ENCODE assay signal across 8 cellular contexts in the genomic region with DNA sequence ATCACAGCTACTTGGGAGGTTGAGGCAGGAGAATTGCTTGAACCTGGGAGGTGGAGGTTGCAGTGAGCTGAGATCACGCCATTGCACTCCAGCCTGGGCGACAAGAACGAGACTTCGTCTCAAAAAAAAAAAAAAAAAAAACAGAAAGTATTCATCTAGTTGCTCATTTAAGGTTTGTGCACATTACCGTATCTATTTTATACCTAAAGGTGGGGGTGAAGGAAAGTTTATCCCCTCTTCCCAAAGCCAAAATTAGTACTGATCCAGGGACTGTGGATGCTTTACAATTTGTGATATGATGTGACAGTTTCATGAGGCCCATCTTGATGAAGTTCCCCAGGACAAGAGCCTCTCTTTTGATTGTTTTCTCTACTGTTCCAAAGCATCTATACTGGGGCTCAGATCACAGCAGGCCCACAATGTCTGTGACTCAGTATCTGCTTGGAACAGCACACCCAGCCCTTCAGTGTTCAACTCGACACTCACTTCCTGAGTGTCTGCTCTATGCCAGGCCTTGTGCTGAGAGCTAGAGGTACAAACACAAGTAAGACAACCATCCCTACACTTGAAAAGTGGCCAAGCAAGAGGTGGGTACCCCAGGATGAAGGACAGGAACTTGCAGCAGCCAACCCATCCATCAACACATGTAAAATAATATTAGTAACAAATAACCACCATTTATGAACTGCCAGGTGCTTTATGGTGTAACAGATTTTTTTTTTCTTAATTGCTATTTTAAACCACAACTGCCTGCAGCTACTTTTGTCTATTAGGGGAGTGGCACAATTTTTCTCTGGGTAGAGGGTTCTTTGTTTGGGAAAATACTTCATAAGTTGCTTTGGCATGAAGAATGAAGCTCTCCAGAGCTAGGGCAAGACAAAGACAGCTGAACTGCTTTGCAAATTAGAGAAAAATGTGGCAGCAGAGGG. TPM values are rescaled to one million over a fixed set of nuclear protein-coding genes. Genes with fewer than 3 reads are reported as not detected.
A peak's percentile ranks its signal among the peaks of the same experiment; 100 is the strongest.
DNase-seq lines count a peak whose midpoint lies in the region; ATAC-seq and TF ChIP-seq lines count a peak whose summit lies in the region.

No MANE protein-coding gene starts in this region.

- H2AFZ ChIP-seq in Karpas-422 (ENCODE audit: low read length), result peak overlapping the region; percentile 61; the same call in 1 of the 2 replicates

- H3K27me3 ChIP-seq in Karpas-422 (ENCODE audit: low read length) (no peaks in the 10 kb centered on the region), psoas muscle (ENCODE audit: insufficient read depth in 3 of 3, low read length in 2 of 3) (no peaks in the 10 kb centered on the region)

- H3K4me1 ChIP-seq in Karpas-422 (ENCODE audit: low read length) (peaks cover 10% of the 10 kb centered on the region), psoas muscle (no peaks in the 10 kb centered on the region)

- whole genome bisulfite sequencing in psoas muscle, 3 donors, result 84 to 90% (median 86%) methylated on average over 6 of the region's 6 CpGs

- no peaks in the 10 kb centered on the region for H4K20me1 ChIP-seq in Karpas-422 (ENCODE audit: insufficient read depth, low read depth, low read length)

- H3K9me2 ChIP-seq in Karpas-422 (replicated peaks; ENCODE audit: insufficient read depth, low read length), result no peaks in the 10 kb centered on the region

- H3K9me3 ChIP-seq in Karpas-422 (ENCODE audit: low read length) (no peaks in the 10 kb centered on the region), psoas muscle (no peaks in the 10 kb centered on the region)

- no peaks in the 10 kb centered on the region for H3K79me2 ChIP-seq in Karpas-422 (ENCODE audit: low read length)

- H3K9ac ChIP-seq in Karpas-422 (ENCODE audit: low read length), result no peak overlapping the region

- intact Hi-C loops in psoas muscle (cut with DNase I), result no loop called here

- H3K4me2 ChIP-seq in Karpas-422 (ENCODE audit: low read depth, low read length, poor library complexity, severe bottlenecking), result no peak overlapping the region

- DNase-seq in Karpas-422 (no peak), fibroblast of pulmonary artery (ENCODE audit: low read depth) (peak; percentile 42), NCI-H748 treated with DMSO at 0.1 percent for 48 hours (lab: John Stamatoyannopoulos, UW) (no peak), psoas muscle (no peak), NOMO-1 treated with DMSO at 0.1 percent for 48 hours (lab: John Stamatoyannopoulos, UW; ENCODE audit: unreplicated experiment) (no peak)
- peak; percentile 46 for DNase-seq in activated CD8-positive, alpha-beta memory T cell treated with anti-CD3 and anti-CD28 coated beads, Interleukin-2, amount 50 U/mL, for 4 hours
- DNase-seq in stimulated activated CD8-positive, alpha-beta memory T cell treated with anti-CD3 and anti-CD28 coated beads, Interleukin-2, amount 100 ng/mL, for 1 hour (ENCODE audit: low read depth in 2 of 2), result peak; percentile 16 to 27

- no peak for ATAC-seq in psoas muscle
- ATAC-seq in HG03442 (IDR thresholded peaks at IDR 0.05; ENCODE audit: unreplicated experiment), result no peak

- no peak overlapping the region for H3K4me3 ChIP-seq in Karpas-422 (ENCODE audit: low read length)
- H3K4me3 ChIP-seq in fibroblast of pulmonary artery (replicated peaks; ENCODE audit: low read depth, low read length), result no peak overlapping the region
- no peak overlapping the region for H3K4me3 ChIP-seq in psoas muscle

- no peaks in the 10 kb centered on the region for H3K36me3 ChIP-seq in Karpas-422 (ENCODE audit: insufficient read depth, low read length)
- no peaks in the 10 kb centered on the region for H3K36me3 ChIP-seq in psoas muscle (ENCODE audit: insufficient read depth in 1 of 2, low read depth in 1 of 2)

- TF ChIP-seq CTCF in fibroblast of pulmonary artery (IDR thresholded peaks at IDR 0.05; ENCODE audit: low read length, missing control alignments) (no peak), psoas muscle (IDR thresholded peaks at IDR 0.05) (no peak)

- H3K27ac ChIP-seq in Karpas-422 (ENCODE audit: low read length) (no peak overlapping the region), psoas muscle (no peak overlapping the region)

RNA-seq across cellular contexts. Expression of gene KHDRBS1, which starts 29.0 kb away (rescaled TPM):
- 70.9 and 77.5 TPM in 2 replicates for total RNA-seq in Karpas-422 (2014; rRNA removed; shearing (Covaris generic); ENCODE audit: low replicate concordance)
- total RNA-seq in psoas muscle, result 10 to 100 TPM; 46.5 to 64.5 (median 56.1) TPM
- 10 to 100 TPM; 30.6 to 40.4 (median 38.5) TPM for polyA plus RNA-seq in psoas muscle

RNA-seq across cellular contexts. Expression of gene PTP4A2, which starts 46.5 kb away (rescaled TPM):
- total RNA-seq in Karpas-422 (2014; rRNA removed; shearing (Covaris generic); ENCODE audit: low replicate concordance), result 215 and 401 TPM in 2 replicates
- total RNA-seq in psoas muscle, result 100 to 1,000 TPM; 290 to 532 (median 433) TPM
- 100 to 1,000 TPM; 246 to 729 (median 300) TPM for polyA plus RNA-seq in psoas muscle

Comparison
In these comparisons a context has a peak if more than half of its experiments do, and no peak if none do; other contexts are left out.
1. DNase-seq: peak in activated CD8-positive, alpha-beta memory T cell treated with anti-CD3 and anti-CD28 coated beads, Interleukin-2, amount 50 U/mL, for 4 hours (single experiment), fibroblast of pulmonary artery (single experiment) and stimulated activated CD8-positive, alpha-beta memory T cell treated with anti-CD3 and anti-CD28 coated beads, Interleukin-2, amount 100 ng/mL, for 1 hour (2 of 2); none in Karpas-422 (single experiment), NCI-H748 treated with DMSO at 0.1 percent for 48 hours (single experiment), psoas muscle (0 of 2) and NOMO-1 treated with DMSO at 0.1 percent for 48 hours (single experiment).